Comparison of ENCODE assay signal across 19 cellular contexts in genomic region chr5:172743112-172743959, GRCh38. TPM values are rescaled to one million over a fixed set of nuclear protein-coding genes. Genes with fewer than 3 reads are reported as not detected.
DNase-seq lines count a peak whose midpoint lies in the region; ATAC-seq and TF ChIP-seq lines count a peak whose summit lies in the region.
"Had no signal": no experiment of that assay in that cellular context is flagged by ENCODE, and none has a peak within 500 bp of the region (broad histone marks: within the 10 kb centered on the region; RNA-seq: fewer than 3 reads in every experiment).

No MANE protein-coding gene starts in this region.

- H3K4me1 ChIP-seq in vagina = peaks cover 38% of the 10 kb centered on the region
- H3K4me1 ChIP-seq: Peyer's patch had no signal

- no peak for ATAC-seq in natural killer cell treated with Interleukin-12 subunit alpha and Interleukin-12 subunit beta and Interleukin-15 and Interleukin-18, amount 100 ng/mL, for 72 hours
- ATAC-seq in natural killer cell = no peak

- no peak overlapping the region for H3K4me3 ChIP-seq in coronary artery
- no peak overlapping the region for H3K4me3 ChIP-seq in vagina
- H3K4me3 ChIP-seq: Peyer's patch had no signal

- no peaks in the 10 kb centered on the region for H3K9me3 Mint-ChIP-seq in natural killer cell treated with Interleukin-12 subunit alpha and Interleukin-12 subunit beta and Interleukin-15 and Interleukin-18, amount 100 ng/mL, for 72 hours
- H3K9me3 Mint-ChIP-seq in natural killer cell = peaks cover 0 to 2% of the 10 kb centered on the region in 2 donors
- peaks cover 8% of the 10 kb centered on the region for H3K9me3 Mint-ChIP-seq in osteocyte (ENCODE audit: unreplicated experiment)

- H3K27ac ChIP-seq in coronary artery = peak overlapping the region; percentile 63 to 87
- peak overlapping the region; percentile 22 for H3K27ac ChIP-seq in vagina

- H3K4me3 Mint-ChIP-seq in natural killer cell treated with Interleukin-12 subunit alpha and Interleukin-12 subunit beta and Interleukin-15 and Interleukin-18, amount 100 ng/mL, for 72 hours = no peak overlapping the region
- H3K4me3 Mint-ChIP-seq in natural killer cell (no peak overlapping the region), osteocyte (ENCODE audit: unreplicated experiment) (no peak overlapping the region)
- H3K4me3 Mint-ChIP-seq: HFFc6 had no signal

- H3K27me3 ChIP-seq in vagina = no peaks in the 10 kb centered on the region
- H3K27me3 ChIP-seq: Peyer's patch had no signal

- H3K36me3 Mint-ChIP-seq in natural killer cell treated with Interleukin-12 subunit alpha and Interleukin-12 subunit beta and Interleukin-15 and Interleukin-18, amount 100 ng/mL, for 72 hours = peaks cover 5% of the 10 kb centered on the region
- peaks cover 6% of the 10 kb centered on the region for H3K36me3 Mint-ChIP-seq in natural killer cell
- no peaks in the 10 kb centered on the region for H3K36me3 Mint-ChIP-seq in osteocyte (ENCODE audit: unreplicated experiment)

- no peaks in the 10 kb centered on the region for H3K36me3 ChIP-seq in vagina
- H3K36me3 ChIP-seq: Peyer's patch had no signal

- H3K4me1 Mint-ChIP-seq in natural killer cell treated with Interleukin-12 subunit alpha and Interleukin-12 subunit beta and Interleukin-15 and Interleukin-18, amount 100 ng/mL, for 72 hours (ENCODE audit: low read depth in 2 of 2) = peaks cover 8 to 16% of the 10 kb centered on the region in 2 donors
- H3K4me1 Mint-ChIP-seq in natural killer cell (peaks cover 11 to 17% of the 10 kb centered on the region in 2 donors), osteocyte (ENCODE audit: unreplicated experiment) (peaks cover 23% of the 10 kb centered on the region)

- no peak overlapping the region for H3K27ac Mint-ChIP-seq in natural killer cell treated with Interleukin-12 subunit alpha and Interleukin-12 subunit beta and Interleukin-15 and Interleukin-18, amount 100 ng/mL, for 72 hours
- H3K27ac Mint-ChIP-seq in natural killer cell = no peak overlapping the region
- no peak overlapping the region for H3K27ac Mint-ChIP-seq in osteocyte (ENCODE audit: unreplicated experiment)
- H3K27ac Mint-ChIP-seq: HFFc6 had no signal

- no peak for TF ChIP-seq POLR2A in vagina (IDR thresholded peaks at IDR 0.05)

- no peak for TF ChIP-seq CTCF in natural killer cell (IDR thresholded peaks at IDR 0.05)
- no peak for TF ChIP-seq CTCF in coronary artery (IDR thresholded peaks at IDR 0.05)
- TF ChIP-seq CTCF in vagina (IDR thresholded peaks at IDR 0.05) = no peak
- TF ChIP-seq CTCF in osteocyte (IDR thresholded peaks at IDR 0.05) = no peak

- peaks cover 0 to 14% of the 10 kb centered on the region in 2 donors for H3K27me3 Mint-ChIP-seq in natural killer cell treated with Interleukin-12 subunit alpha and Interleukin-12 subunit beta and Interleukin-15 and Interleukin-18, amount 100 ng/mL, for 72 hours
- H3K27me3 Mint-ChIP-seq in natural killer cell (ENCODE audit: low read depth in 2 of 2) = peaks cover 10 to 12% of the 10 kb centered on the region in 2 donors
- no peaks in the 10 kb centered on the region for H3K27me3 Mint-ChIP-seq in osteocyte (ENCODE audit: unreplicated experiment)

- intact Hi-C loops in natural killer cell (cut with micrococcal nuclease) (no loop called here), vagina (cut with DNase I) (no loop called here), head of caudate nucleus (cut with DNase I) (no loop called here)

- peak; percentile 10 for DNase-seq in natural killer cell treated with Interleukin-12 subunit alpha and Interleukin-12 subunit beta and Interleukin-15 and Interleukin-18, amount 100 ng/mL, for 72 hours (ENCODE audit: low spot score)
- DNase-seq in natural killer cell = no peak
- DNase-seq in coronary artery (ENCODE audit: low spot score) = no peak
- DNase-seq in lung microvascular endothelial cell (ENCODE audit: low read depth in 2 of 2) = peak; percentile 45 to 71
- DNase-seq in vagina (ENCODE audit: extremely low spot score in 2 of 2) = no peak
- DNase-seq in osteocyte (ENCODE audit: extremely low spot score, unreplicated experiment) = no peak
- DNase-seq in head of caudate nucleus = no peak
- DNase-seq in DMS 273 treated with DMSO at 0.1 percent for 48 hours (lab: John Stamatoyannopoulos, UW) = no peak
- DNase-seq: activated effector memory CD4-positive, alpha-beta T cell treated with anti-CD3 and anti-CD28 coated beads, Interleukin-2, amount 50 U/mL, for 16 hours; amygdala; central memory CD4-positive, alpha-beta T cell; COR-L47; effector memory CD4-positive, alpha-beta T cell; HFFc6; NCI-H1092; NCI-H2171; NCI-H82; Peyer's patch; stimulated activated CD4-positive, alpha-beta T cell treated with anti-CD3 and anti-CD28 coated beads, Interleukin-1b, Interleukin-23, amount 100 ng/mL, for 48 hours had no signal

- H3K9me3 ChIP-seq in vagina = peaks cover 2% of the 10 kb centered on the region
- H3K9me3 ChIP-seq: Peyer's patch had no signal

RNA-seq across cellular contexts. Expression of gene DUSP1, which starts 27.7 kb away (rescaled TPM):
- 10 to 100 TPM; 12.4 to 13.6 TPM for total RNA-seq in natural killer cell treated with Interleukin-12 subunit alpha and Interleukin-12 subunit beta and Interleukin-15 and Interleukin-18, amount 100 ng/mL, for 72 hours
- total RNA-seq in natural killer cell = 1,000 to 10,000 TPM; 1,579 to 2,725 (median 2,168) TPM
- 81.3 and 357 TPM in 2 replicates for total RNA-seq in lung microvascular endothelial cell
- 2,876 TPM for total RNA-seq in vagina
- total RNA-seq in osteocyte = 201 and 250 TPM in 2 replicates

Comparison
In these comparisons a context has a peak if more than half of its experiments do, and no peak if none do; other contexts are left out.
1. DNase-seq: peak in natural killer cell treated with Interleukin-12 subunit alpha and Interleukin-12 subunit beta and Interleukin-15 and Interleukin-18, amount 100 ng/mL, for 72 hours (single experiment) and lung microvascular endothelial cell (2 of 2); none in natural killer cell (single experiment), coronary artery (single experiment), vagina (0 of 2), osteocyte (single experiment), head of caudate nucleus (0 of 42) and DMS 273 treated with DMSO at 0.1 percent for 48 hours (single experiment).